In genomic region chr11:17353228-17354021, GRCh38 we compare ENCODE assay signal across 8 cellular contexts. TPM values are rescaled to one million over a fixed set of nuclear protein-coding genes. Genes with fewer than 3 reads are reported as not detected.
DNase-seq lines count a peak whose midpoint lies in the region; ATAC-seq and TF ChIP-seq lines count a peak whose summit lies in the region.

No MANE protein-coding gene starts in this region.

- intact Hi-C loops in lower lobe of right lung (cut with DNase I), result no loop called here

- H3K9me3 Mint-ChIP-seq in activated CD8-positive, alpha-beta T cell treated with anti-CD3 and anti-CD28 coated beads, Interleukin-2, amount 10 ng/mL, durations not matched to agents 7 days and 5 days (ENCODE audit: insufficient read depth), result no peaks in the 10 kb centered on the region

- peak overlapping the region; percentile 82 for H3K4me3 Mint-ChIP-seq in activated CD8-positive, alpha-beta T cell treated with anti-CD3 and anti-CD28 coated beads, Interleukin-2, amount 10 ng/mL, durations not matched to agents 7 days and 5 days

- peaks cover 14% of the 10 kb centered on the region for H3K36me3 Mint-ChIP-seq in activated CD8-positive, alpha-beta T cell treated with anti-CD3 and anti-CD28 coated beads, Interleukin-2, amount 10 ng/mL, durations not matched to agents 7 days and 5 days (ENCODE audit: low read depth)

- H3K27ac ChIP-seq in lower lobe of right lung, result peak overlapping the region; percentile 84

- peak overlapping the region; percentile 71 for H3K4me3 ChIP-seq in lower lobe of right lung

- H3K4me1 Mint-ChIP-seq in activated CD8-positive, alpha-beta T cell treated with anti-CD3 and anti-CD28 coated beads, Interleukin-2, amount 10 ng/mL, durations not matched to agents 7 days and 5 days (ENCODE audit: low read depth), result peaks cover 37% of the 10 kb centered on the region

- peak; percentile 27 for ATAC-seq in HG03442 (IDR thresholded peaks at IDR 0.05; ENCODE audit: unreplicated experiment)
- ATAC-seq in activated CD8-positive, alpha-beta T cell treated with anti-CD3 and anti-CD28 coated beads, Interleukin-2, amount 10 ng/mL, durations not matched to agents 7 days and 5 days, result peak; percentile 40
- ATAC-seq in lower lobe of right lung, result peak; percentile 78 to 86
- ATAC-seq in GM19324 (IDR thresholded peaks at IDR 0.05; ENCODE audit: low FRiP score, unreplicated experiment), result no peak

- peaks cover 17% of the 10 kb centered on the region for H3K4me1 ChIP-seq in lower lobe of right lung

- peaks cover 3% of the 10 kb centered on the region for H3K27me3 Mint-ChIP-seq in activated CD8-positive, alpha-beta T cell treated with anti-CD3 and anti-CD28 coated beads, Interleukin-2, amount 10 ng/mL, durations not matched to agents 7 days and 5 days (ENCODE audit: low read depth)

- H3K27ac Mint-ChIP-seq in activated CD8-positive, alpha-beta T cell treated with anti-CD3 and anti-CD28 coated beads, Interleukin-2, amount 10 ng/mL, durations not matched to agents 7 days and 5 days, result peak overlapping the region; percentile 85

- no peaks in the 10 kb centered on the region for H3K9me3 ChIP-seq in lower lobe of right lung

- no peak for TF ChIP-seq CTCF in lower lobe of right lung (IDR thresholded peaks at IDR 0.05)

- H3K27me3 ChIP-seq in lower lobe of right lung (ENCODE audit: low read depth), result no peaks in the 10 kb centered on the region

- DNase-seq in ELR (ENCODE audit: low read depth), result peak; percentile 86
- peak; percentile 82 for DNase-seq in NCI-H748 treated with DMSO at 0.1 percent for 48 hours (lab: John Stamatoyannopoulos, UW)
- DNase-seq in activated CD8-positive, alpha-beta T cell treated with anti-CD3 and anti-CD28 coated beads, Interleukin-2, amount 10 ng/mL, durations not matched to agents 7 days and 5 days, result peak; percentile 60
- peak; percentile 44 for DNase-seq in effector CD4-positive, alpha-beta T cell
- peak; percentile 83 for DNase-seq in lower lobe of right lung
- DNase-seq in stimulated activated CD4-positive, alpha-beta T cell treated with anti-CD3 and anti-CD28 coated beads, TNF-alpha, amount 100 ng/mL, for 1 hour (ENCODE audit: low read depth in 3 of 3, low spot score in 1 of 3), result peak in 2 of 3 donors; percentile 13 to 26

- CTCF ChIA-PET in activated CD8-positive, alpha-beta T cell treated with anti-CD3 and anti-CD28 coated beads, Interleukin-2, amount 10 ng/mL, durations not matched to agents 7 days and 5 days (lab: Charles Lee), result interaction anchor here (0.7 to 2.6 kb wide), 19 partner anchors 11 to 1926 kb away, joined by 3 to 25 read pairs (median 8); no protein-coding TSS in a partner anchor

- no peaks in the 10 kb centered on the region for H3K36me3 ChIP-seq in lower lobe of right lung

- POLR2A ChIA-PET in activated CD8-positive, alpha-beta T cell treated with anti-CD3 and anti-CD28 coated beads, Interleukin-2, amount 10 ng/mL, durations not matched to agents 7 days and 5 days (lab: Charles Lee), result interaction anchor here (1.1 kb wide), 1 partner anchor 77 kb away, joined by 3 read pairs; the partner anchor contains the start of gene NUCB2

RNA-seq across cellular contexts. Expression of gene NCR3LG1, which starts 1.8 kb away (rescaled TPM):
- total RNA-seq in activated CD8-positive, alpha-beta T cell treated with anti-CD3 and anti-CD28 coated beads, Interleukin-2, amount 10 ng/mL, durations not matched to agents 7 days and 5 days, result 1 to 10 TPM; 1.5 to 1.9 TPM
- 3.2 TPM for total RNA-seq in lower lobe of right lung

RNA-seq across cellular contexts. Expression of gene KCNJ11, which starts 35.0 kb away (rescaled TPM):
- total RNA-seq in activated CD8-positive, alpha-beta T cell treated with anti-CD3 and anti-CD28 coated beads, Interleukin-2, amount 10 ng/mL, durations not matched to agents 7 days and 5 days, result 1 to 10 TPM; 4.2 to 5.7 TPM
- total RNA-seq in lower lobe of right lung, result 4.3 TPM

Comparison
In these comparisons a context has a peak if more than half of its experiments do, and no peak if none do; other contexts are left out.
1. DNase-seq: peak in every context shown above with its lines; median percentile 86 in ELR; 83 in lower lobe of right lung; 82 in NCI-H748 treated with DMSO at 0.1 percent for 48 hours; 60 in activated CD8-positive, alpha-beta T cell treated with anti-CD3 and anti-CD28 coated beads, Interleukin-2, amount 10 ng/mL, durations not matched to agents 7 days and 5 days; 44 in effector CD4-positive, alpha-beta T cell; 20 in stimulated activated CD4-positive, alpha-beta T cell treated with anti-CD3 and anti-CD28 coated beads, TNF-alpha, amount 100 ng/mL, for 1 hour.